In genomic region chr6:7236312-7237209, GRCh38 we compare ENCODE assay signal across 8 cellular contexts.
DNase-seq lines count a peak whose midpoint lies in the region; ATAC-seq and TF ChIP-seq lines count a peak whose summit lies in the region.

No MANE protein-coding gene starts in this region.

- H4K91ac ChIP-seq in trophoblast cell (ENCODE audit: low read depth, low read length): no peak overlapping the region

- no peak overlapping the region for H2BK12ac ChIP-seq in trophoblast cell (ENCODE audit: low read length)

- H3K18ac ChIP-seq in trophoblast cell (ENCODE audit: low read length): no peak overlapping the region

- H2BK120ac ChIP-seq in trophoblast cell (ENCODE audit: insufficient read depth, low read length, poor library complexity): no peak overlapping the region

- H2AFZ ChIP-seq in trophoblast cell (ENCODE audit: insufficient read depth, low read length, poor library complexity): no peak overlapping the region
- no peak overlapping the region for H2AFZ ChIP-seq in SK-N-SH (ENCODE audit: low read depth)

- H4K8ac ChIP-seq in trophoblast cell (ENCODE audit: low read depth, low read length): no peak overlapping the region

- no peak for TF ChIP-seq RAD21 in SK-N-SH (IDR thresholded peaks at IDR 0.05; ENCODE audit: low read length)

- H4K12ac ChIP-seq in trophoblast cell (ENCODE audit: low read depth, low read length): no peak overlapping the region

- H3F3A ChIP-seq in SK-N-SH (replicated peaks; ENCODE audit: insufficient read depth): peaks cover 4% of the 10 kb centered on the region

- WGBS in trophoblast cell (ENCODE audit: extremely low coverage, insufficient coverage, insufficient read length): no CpG with 5 or more reads among the region's 8 CpGs
- WGBS in SK-N-SH (ENCODE audit: low lambda C conversion rate): 65% methylated on average over 8 of the region's 8 CpGs

- DNase-seq in trophoblast cell (no peak), SK-N-SH (no peak), COLO829 (ENCODE audit: low spot score) (no peak)

- POLR2A ChIA-PET in SK-N-SH (lab: Yijun Ruan, JAX): no interaction called here

- H3K4me2 ChIP-seq in trophoblast cell (ENCODE audit: low read length): no peak overlapping the region
- no peak overlapping the region for H3K4me2 ChIP-seq in SK-N-SH

- H3K27ac ChIP-seq in VCaP (peak overlapping the region; percentile 76), trophoblast cell (ENCODE audit: low read depth, low read length) (no peak overlapping the region), SK-N-SH (ENCODE audit: low read depth in 2 of 2, low read length in 1 of 2) (no peak overlapping the region)

- no peaks in the 10 kb centered on the region for H3K4me1 ChIP-seq in trophoblast cell (ENCODE audit: control insufficient read depth in 1 of 2, insufficient read depth in 2 of 2, low read length in 2 of 2)
- no peaks in the 10 kb centered on the region; a peak in 1 of 4 replicates for H3K4me1 ChIP-seq in SK-N-SH (ENCODE audit: control insufficient read depth in 1 of 2, insufficient read depth in 2 of 2, low read depth in 1 of 2, low read length in 1 of 2)

- H4K20me1 ChIP-seq in SK-N-SH (ENCODE audit: insufficient read depth): 0 out of 2 replicates have a peak, but pooled peaks cover 7% of the 10 kb centered on the region

- no peaks in the 10 kb centered on the region for H3K9me2 ChIP-seq in SK-N-SH

- no peaks in the 10 kb centered on the region for H3K9me3 ChIP-seq in trophoblast cell (ENCODE audit: insufficient read depth, low read depth, low read length)
- no peaks in the 10 kb centered on the region for H3K9me3 ChIP-seq in SK-N-SH

- H3K4me3 ChIP-seq in trophoblast cell (ENCODE audit: low read depth, low read length) (no peak overlapping the region), SK-N-SH (ENCODE audit: low read depth in 2 of 2, low read length in 1 of 2) (no peak overlapping the region)

- ATAC-seq in GM18858 (IDR thresholded peaks at IDR 0.05; ENCODE audit: unreplicated experiment) (peak; percentile 56), HG02763 (IDR thresholded peaks at IDR 0.05; ENCODE audit: unreplicated experiment) (peak; percentile 56), GM19452 (IDR thresholded peaks at IDR 0.05; ENCODE audit: unreplicated experiment) (no peak), GM19328 (IDR thresholded peaks at IDR 0.05; ENCODE audit: unreplicated experiment) (no peak)

- no peak overlapping the region for H2BK5ac ChIP-seq in trophoblast cell (ENCODE audit: low read depth, low read length, poor library complexity)

- TF ChIP-seq EP300 in SK-N-SH (IDR thresholded peaks at IDR 0.05; ENCODE audit: borderline replicate concordance in 1 of 2, low read depth in 1 of 2, low read length in 1 of 2): no peak

- CTCF ChIA-PET in SK-N-SH (lab: Yijun Ruan, JAX): interaction anchor here (1.6 to 2.9 kb wide), 2 partner anchors 559 to 560 kb away, joined by 5 to 19 read pairs; no protein-coding TSS in a partner anchor

- no peak overlapping the region for H3K23ac ChIP-seq in trophoblast cell (ENCODE audit: low read length)

- no peak overlapping the region for H3K9ac ChIP-seq in trophoblast cell (ENCODE audit: low read length)
- no peak overlapping the region for H3K9ac ChIP-seq in SK-N-SH

- peak overlapping the region; percentile 5 for H3K4ac ChIP-seq in trophoblast cell (ENCODE audit: low read depth, low read length)

- H3K79me2 ChIP-seq in trophoblast cell (ENCODE audit: control insufficient read depth, insufficient read depth, low read length, poor library complexity): no peaks in the 10 kb centered on the region
- peaks cover 9% of the 10 kb centered on the region for H3K79me2 ChIP-seq in SK-N-SH (ENCODE audit: insufficient read depth)

- H2AK5ac ChIP-seq in trophoblast cell (ENCODE audit: low read length): no peak overlapping the region

- H3K36me3 ChIP-seq in trophoblast cell (ENCODE audit: control insufficient read depth in 1 of 2, insufficient read depth in 2 of 2, low read length in 2 of 2): peaks cover 33 to 43% of the 10 kb centered on the region in 2 experiments
- H3K36me3 ChIP-seq in SK-N-SH (replicated peaks in 1 of 2; ENCODE audit: control insufficient read depth in 1 of 2, insufficient read depth in 2 of 2, low read length in 1 of 2): peaks cover 0 to 9% of the 10 kb centered on the region in 2 experiments

- TF ChIP-seq CTCF in VCaP (conservative IDR thresholded peaks at IDR 0.05) (no peak), SK-N-SH (IDR thresholded peaks at IDR 0.05) (no peak)

- no peak overlapping the region for H3K14ac ChIP-seq in trophoblast cell (ENCODE audit: low read length)

- H3K27me3 ChIP-seq in trophoblast cell (ENCODE audit: insufficient read depth, low read length): no peaks in the 10 kb centered on the region
- H3K27me3 ChIP-seq in SK-N-SH (ENCODE audit: insufficient read depth): no peaks in the 10 kb centered on the region

- no peaks in the 10 kb centered on the region for H3K79me1 ChIP-seq in trophoblast cell (ENCODE audit: low read length)

TF ChIP-seq in SK-N-SH, 30 proteins besides CTCF, POLR2A, EP300 and RAD21:
- TF ChIP-seq REST (IDR thresholded peaks at IDR 0.05; ENCODE audit: low read depth, low read length): no peak
- no peak for TF ChIP-seq EZH2phosphoT487 (IDR thresholded peaks at IDR 0.05; ENCODE audit: borderline replicate concordance, low read depth)
- no peak for TF ChIP-seq TEAD4 (IDR thresholded peaks at IDR 0.05; ENCODE audit: borderline replicate concordance, insufficient read depth)
- no peak for TF ChIP-seq CHD2 (IDR thresholded peaks at IDR 0.05; ENCODE audit: low read length, partially characterized antibody)
- TF ChIP-seq GATA2 (CRISPR knock-in tag; IDR thresholded peaks at IDR 0.05): no peak
- no peak for TF ChIP-seq TCF12 (IDR thresholded peaks at IDR 0.05)
- TF ChIP-seq FOXJ3 (CRISPR knock-in tag; IDR thresholded peaks at IDR 0.05): no peak
- no peak for TF ChIP-seq NRF1 (IDR thresholded peaks at IDR 0.05; ENCODE audit: low read depth, low read length)
- no peak for TF ChIP-seq ZBTB33 (IDR thresholded peaks at IDR 0.05; ENCODE audit: borderline replicate concordance, low read depth)
- TF ChIP-seq POLR2AphosphoS5 (IDR thresholded peaks at IDR 0.05; ENCODE audit: low read depth, low read length): no peak
- no peak for TF ChIP-seq RXRA (IDR thresholded peaks at IDR 0.05; ENCODE audit: borderline replicate concordance, low read depth)
- no peak for TF ChIP-seq FOSL2 (IDR thresholded peaks at IDR 0.05; ENCODE audit: borderline replicate concordance, low read depth)
- no peak for TF ChIP-seq TAF1 (IDR thresholded peaks at IDR 0.05; ENCODE audit: borderline replicate concordance, low read depth, low read length)
- no peak for TF ChIP-seq FOXM1 (IDR thresholded peaks at IDR 0.05; ENCODE audit: low read depth)

Comparison
In these comparisons a context has a peak if more than half of its experiments do, and no peak if none do; other contexts are left out.
1. ATAC-seq: peak in GM18858 (single experiment) and HG02763 (single experiment); none in GM19452 (single experiment) and GM19328 (single experiment).